ENCODE assay signal across 27 cellular contexts in genomic region chr11:120096756-120097191, GRCh38. TPM values are rescaled to one million over a fixed set of nuclear protein-coding genes. Genes with fewer than 3 reads are reported as not detected.
DNase-seq lines count a peak whose midpoint lies in the region; ATAC-seq and TF ChIP-seq lines count a peak whose summit lies in the region.
"Had no signal": no experiment of that assay in that cellular context is flagged by ENCODE, and none has a peak within 500 bp of the region (broad histone marks: within the 10 kb centered on the region; RNA-seq: fewer than 3 reads in every experiment).

No MANE protein-coding gene starts in this region.

- ATAC-seq in upper lobe of right lung, result no peak
- ATAC-seq: GM12878; heart left ventricle; left ventricle myocardium superior; mucosa of descending colon; stimulated activated naive CD8-positive, alpha-beta T cell treated with anti-CD3 and anti-CD28 coated beads, Interleukin-15, amount 100 ng/mL, for 72 hours had no signal

- H4K91ac ChIP-seq in mesenchymal stem cell (ENCODE audit: low read length), result no peak overlapping the region

- peaks cover 21% of the 10 kb centered on the region for H3K27me3 ChIP-seq in ectodermal cell (ENCODE audit: control insufficient read depth, insufficient read depth, low read length, poor library complexity, severe bottlenecking)
- H3K27me3 ChIP-seq in upper lobe of right lung, result peaks cover 9% of the 10 kb centered on the region
- peaks cover 60 to 75% of the 10 kb centered on the region in 2 experiments for H3K27me3 ChIP-seq in mesenchymal stem cell (ENCODE audit: control insufficient read depth in 1 of 2, insufficient read depth in 1 of 2, low read length in 2 of 2)

- H3K4me2 ChIP-seq in mesenchymal stem cell (ENCODE audit: low read length, poor library complexity, severe bottlenecking), result no peak overlapping the region

- H3K27ac ChIP-seq in ectodermal cell (ENCODE audit: insufficient read depth, low read depth, low read length, poor library complexity, severe bottlenecking) (peak overlapping the region; percentile 60), mesodermal cell (ENCODE audit: low read depth, low read length, severe bottlenecking) (peak overlapping the region; percentile 29), upper lobe of right lung (no peak overlapping the region), mesenchymal stem cell (ENCODE audit: low read length, poor library complexity, severe bottlenecking) (no peak overlapping the region)
- H3K27ac ChIP-seq: breast epithelium, heart left ventricle, neutrophil, SK-N-MC, transverse colon had no signal

- H3K9me3 ChIP-seq in ectodermal cell (ENCODE audit: control insufficient read depth, low read length) (no peaks in the 10 kb centered on the region), mesodermal cell (ENCODE audit: control insufficient read depth, low read length) (no peaks in the 10 kb centered on the region), upper lobe of right lung (no peaks in the 10 kb centered on the region), mesenchymal stem cell (ENCODE audit: control insufficient read depth, low read length) (no peaks in the 10 kb centered on the region)
- H3K9me3 ChIP-seq: breast epithelium, heart left ventricle, mucosa of descending colon, neutrophil, transverse colon had no signal

- peak; percentile 54 for DNase-seq in NCI-H82 (lab: John Stamatoyannopoulos, UW)
- no peak for DNase-seq in NCI-H82 treated with DMSO at 0.1 percent for 48 hours (lab: John Stamatoyannopoulos, UW; ENCODE audit: unreplicated experiment)
- peak; percentile 13 for DNase-seq in upper lobe of right lung
- DNase-seq in cerebellar nuclear complex (lab: John Stamatoyannopoulos, UW), result no peak
- DNase-seq in DMS153 (lab: John Stamatoyannopoulos, UW), result no peak
- no peak for DNase-seq in mesenchymal stem cell
- DNase-seq: activated B cell treated with CpG ODN at 0.5 μM for 24 hours; activated CD4-positive, alpha-beta memory T cell treated with anti-CD3 and anti-CD28 coated beads, Interleukin-2, amount 10 ng/mL, durations not matched to agents 7 days and 5 days; activated gamma-delta T cell; cortex of kidney; Karpas-422; left ventricle myocardium superior; mucosa of descending colon; NCI-H2081; NCI-H524 treated with DMSO at 0.1 percent for 48 hours; RPMI8226; stimulated activated CD4-positive, alpha-beta T cell treated with anti-CD3 and anti-CD28 coated beads, Interleukin-12 subunit alpha, Interleukin-12 subunit beta, amount 100 ng/mL, for 4 hours; stimulated activated naive CD8-positive, alpha-beta T cell treated with anti-CD3 and anti-CD28 coated beads, Interleukin-15, amount 100 ng/mL, for 72 hours; transverse colon had no signal

- H3K4me1 ChIP-seq in ectodermal cell (ENCODE audit: control insufficient read depth, insufficient read depth, low read length), result peaks cover 36% of the 10 kb centered on the region
- H3K4me1 ChIP-seq in mesodermal cell (ENCODE audit: control insufficient read depth, insufficient read depth, low read length, poor library complexity, severe bottlenecking), result peaks cover 10% of the 10 kb centered on the region
- H3K4me1 ChIP-seq in upper lobe of right lung, result no peaks in the 10 kb centered on the region
- peaks cover 3% of the 10 kb centered on the region for H3K4me1 ChIP-seq in mesenchymal stem cell (ENCODE audit: control insufficient read depth, insufficient read depth, low read depth, low read length)
- H3K4me1 ChIP-seq: breast epithelium, transverse colon had no signal

- no peak overlapping the region for H2AFZ ChIP-seq in mesenchymal stem cell (ENCODE audit: low read depth, low read length)

- no peak overlapping the region for H4K8ac ChIP-seq in mesenchymal stem cell (ENCODE audit: low read length)

- H3K4ac ChIP-seq in mesenchymal stem cell (ENCODE audit: low read depth in 1 of 2, low read length in 2 of 2), result no peak overlapping the region

- no peak overlapping the region for H2BK5ac ChIP-seq in mesenchymal stem cell (ENCODE audit: low read depth, low read length, poor library complexity, severe bottlenecking)

- H2BK12ac ChIP-seq in mesenchymal stem cell (ENCODE audit: low read length in 2 of 2), result no peak overlapping the region

- peak overlapping the region in 1 of 2 experiments; percentile 1 for H3K14ac ChIP-seq in mesenchymal stem cell (ENCODE audit: low read length in 2 of 2)

- H3K18ac ChIP-seq in mesenchymal stem cell (ENCODE audit: low read depth in 1 of 2, low read length in 2 of 2), result no peak overlapping the region

- 5 to 6% methylated on average over 10 of the region's 10 CpGs for WGBS in ectodermal cell, 2 experiments
- WGBS in mesodermal cell (ENCODE audit: insufficient coverage in 2 of 2), 2 experiments, result 17 to 40% methylated on average over 1 to 9 of the region's 10 CpGs
- WGBS in mesenchymal stem cell, result 13% methylated on average over 8 of the region's 10 CpGs

- H3K4me3 ChIP-seq in ectodermal cell (ENCODE audit: insufficient read depth, low read depth, low read length), result no peak overlapping the region
- H3K4me3 ChIP-seq in mesodermal cell (ENCODE audit: extremely low read depth, insufficient read depth, low read length, poor library complexity, severe bottlenecking), result no peak overlapping the region
- H3K4me3 ChIP-seq in upper lobe of right lung, result no peak overlapping the region
- no peak overlapping the region for H3K4me3 ChIP-seq in mesenchymal stem cell (ENCODE audit: insufficient read depth in 1 of 2, low read depth in 1 of 2, low read length in 2 of 2)
- H3K4me3 ChIP-seq: breast epithelium, GM12878, heart left ventricle, mucosa of descending colon, SK-N-MC, transverse colon had no signal

- no peaks in the 10 kb centered on the region for H3K36me3 ChIP-seq in ectodermal cell (ENCODE audit: control insufficient read depth, insufficient read depth, low read length)
- H3K36me3 ChIP-seq in mesodermal cell (ENCODE audit: control insufficient read depth, insufficient read depth, low read length), result no peaks in the 10 kb centered on the region
- no peaks in the 10 kb centered on the region for H3K36me3 ChIP-seq in upper lobe of right lung
- no peaks in the 10 kb centered on the region for H3K36me3 ChIP-seq in mesenchymal stem cell (ENCODE audit: control insufficient read depth in 1 of 2, insufficient read depth in 2 of 2, low read depth in 1 of 2, low read length in 2 of 2)
- H3K36me3 ChIP-seq: breast epithelium, heart left ventricle, neutrophil, transverse colon had no signal

- no peak overlapping the region for H3K23ac ChIP-seq in mesenchymal stem cell (ENCODE audit: low read length in 2 of 2)

- no peak overlapping the region for H2BK120ac ChIP-seq in mesenchymal stem cell (ENCODE audit: low read depth, low read length)

- H2AK5ac ChIP-seq in mesenchymal stem cell (ENCODE audit: low read length, severe bottlenecking), result no peak overlapping the region

- no peaks in the 10 kb centered on the region for H3K79me1 ChIP-seq in mesenchymal stem cell (replicated peaks; ENCODE audit: low read length, poor library complexity, severe bottlenecking)

- intact Hi-C loops in upper lobe of right lung (cut with DNase I), result no loop called here

- no peak overlapping the region for H2BK15ac ChIP-seq in mesenchymal stem cell (ENCODE audit: low read depth, poor library complexity, severe bottlenecking)

- no peak for TF ChIP-seq CTCF in upper lobe of right lung (IDR thresholded peaks at IDR 0.05)

- H3K9ac ChIP-seq in mesenchymal stem cell (ENCODE audit: low read length), result no peak overlapping the region

RNA-seq across cellular contexts. Expression of gene TRIM29, which starts 41.1 kb away (rescaled TPM):
- not detected for polyA plus RNA-seq in ectodermal cell (2013, experiment 1 of 4)
- 0.16 TPM for polyA plus RNA-seq in ectodermal cell (2013, experiment 2 of 4)
- polyA plus RNA-seq in ectodermal cell (2013, experiment 3 of 4), result 0.27 TPM
- polyA plus RNA-seq in ectodermal cell (2013, experiment 4 of 4), result not detected
- not detected for polyA plus RNA-seq in mesodermal cell (2013, experiment 1 of 2)
- not detected for polyA plus RNA-seq in mesodermal cell (2013, experiment 2 of 2)
- total RNA-seq in upper lobe of right lung, result 3.4 TPM
- polyA plus RNA-seq in mesenchymal stem cell (2013, experiment 1 of 2), result not detected
- polyA plus RNA-seq in mesenchymal stem cell (2013, experiment 2 of 2), result not detected
- total RNA-seq: activated B cell treated with CpG ODN at 0.5 μM for 24 hours; activated CD4-positive, alpha-beta memory T cell treated with anti-CD3 and anti-CD28 coated beads, Interleukin-2, amount 10 ng/mL, durations not matched to agents 7 days and 5 days; endothelial cell of umbilical vein; GM12878 had no signal
- polyA plus RNA-seq: endothelial cell of umbilical vein had no signal

Comparison
In these comparisons a context has a peak if more than half of its experiments do, and no peak if none do; other contexts are left out.
1. DNase-seq: peak in NCI-H82 (single experiment) and upper lobe of right lung (single experiment); none in NCI-H82 treated with DMSO at 0.1 percent for 48 hours (single experiment), cerebellar nuclear complex (0 of 2), DMS153 (single experiment) and mesenchymal stem cell (single experiment).
2. H3K27ac ChIP-seq: peak in ectodermal cell (single experiment) and mesodermal cell (single experiment); none in upper lobe of right lung (single experiment) and mesenchymal stem cell (single experiment).